ENCODE assay signal across 20 cellular contexts in the genomic region with DNA sequence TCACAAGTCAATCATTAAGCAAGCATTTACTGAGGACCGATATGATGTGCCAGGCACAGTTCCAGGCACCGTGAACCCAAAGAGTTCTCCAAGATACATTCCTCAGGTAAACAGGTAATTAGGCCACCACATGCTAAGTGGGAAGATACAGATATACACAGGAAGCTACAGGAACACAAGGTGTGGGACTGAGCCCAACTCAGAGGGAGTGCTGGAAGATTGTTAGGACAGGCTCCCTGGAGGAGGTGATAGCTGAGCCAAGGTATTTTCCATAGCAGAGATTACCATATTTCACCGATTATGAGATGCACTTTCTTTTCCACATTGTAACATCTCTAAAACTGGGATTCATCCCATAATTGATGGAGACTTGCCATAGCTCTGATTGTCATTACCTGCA. TPM values are rescaled to one million over a fixed set of nuclear protein-coding genes. Genes with fewer than 3 reads are reported as not detected.
DNase-seq lines count a peak whose midpoint lies in the region; ATAC-seq, FAIRE-seq and TF ChIP-seq lines count a peak whose summit lies in the region.
"Had no signal": no experiment of that assay in that cellular context is flagged by ENCODE, and none has a peak within 500 bp of the region (broad histone marks: within the 10 kb centered on the region; RNA-seq: fewer than 3 reads in every experiment).

No MANE protein-coding gene starts in this region.

- no peak overlapping the region for H2BK5ac ChIP-seq in IMR-90 (ENCODE audit: low read depth, low read length, poor library complexity, severe bottlenecking)

- no peak overlapping the region for H3K9ac ChIP-seq in IMR-90 (ENCODE audit: low read depth, low read length)
- no peak overlapping the region for H3K9ac ChIP-seq in keratinocyte (ENCODE audit: control insufficient read depth, extremely low read depth, insufficient read depth, low read length)
- H3K9ac ChIP-seq: BLaER1 had no signal

- peak overlapping the region; percentile 38 for H3K14ac ChIP-seq in IMR-90 (replicated peaks; ENCODE audit: low read depth, low read length)

- WGBS in IMR-90 (ENCODE audit: extremely low coverage in 2 of 2, insufficient read length in 1 of 2), 2 experiments, result 100% methylated on average over 1 of the region's 3 CpGs; no CpG with 5 or more reads in 1 of the 2 experiments

- peak overlapping the region; percentile 43; the same call in 1 of the 2 replicates for H4K91ac ChIP-seq in IMR-90 (ENCODE audit: insufficient read depth, low read depth, low read length)

- H3K4me1 ChIP-seq in IMR-90 (ENCODE audit: control insufficient read depth, insufficient read depth, low read length), result peaks cover 17% of the 10 kb centered on the region
- peaks cover 7% of the 10 kb centered on the region for H3K4me1 ChIP-seq in keratinocyte (ENCODE audit: control insufficient read depth, extremely low read depth, insufficient read depth, low read length)
- H3K4me1 ChIP-seq: BLaER1, Caco-2 had no signal

- peak overlapping the region; percentile 74; the same call in 1 of the 2 replicates for H2AK5ac ChIP-seq in IMR-90 (ENCODE audit: low read depth, low read length)

- TF ChIP-seq RAD21 in IMR-90 (IDR thresholded peaks at IDR 0.05; ENCODE audit: low read length), result no peak

- no TSS peak for BruUV-seq in IMR-90 (replicated peaks; lab: Mats Ljungman, UMichigan)

- no peak overlapping the region for H3K23ac ChIP-seq in IMR-90 (ENCODE audit: low read depth, low read length)

- no peak overlapping the region for H3K4me3 ChIP-seq in IMR-90 (ENCODE audit: insufficient read depth, low read depth, low read length)
- no peak overlapping the region for H3K4me3 ChIP-seq in keratinocyte (ENCODE audit: control insufficient read depth in 2 of 3, extremely low read depth in 1 of 3, insufficient read depth in 2 of 3, low read depth in 1 of 3, low read length in 3 of 3)
- H3K4me3 ChIP-seq: BLaER1, HAP-1 had no signal

- H3K4me2 ChIP-seq in IMR-90 (ENCODE audit: low read depth, low read length) (no peak overlapping the region), keratinocyte (ENCODE audit: control insufficient read depth, extremely low read depth, insufficient read depth, low read depth, low read length) (no peak overlapping the region)
- H3K4me2 ChIP-seq: BLaER1 had no signal

- peak overlapping the region; percentile 59; the same call in 1 of the 2 replicates for H3K4ac ChIP-seq in IMR-90 (ENCODE audit: low read depth, low read length)

- H3K56ac ChIP-seq in IMR-90 (ENCODE audit: extremely low read depth, insufficient read depth, low read length), result no peak overlapping the region

- H3K27me3 ChIP-seq in IMR-90 (ENCODE audit: control insufficient read depth, insufficient read depth, low read length), result no peaks in the 10 kb centered on the region
- H3K27me3 ChIP-seq in keratinocyte (ENCODE audit: control insufficient read depth, extremely low read depth, insufficient read depth, low read length), result no peaks in the 10 kb centered on the region
- H3K27me3 ChIP-seq: BLaER1 had no signal

- H2BK120ac ChIP-seq in IMR-90 (ENCODE audit: low read depth, low read length), result peak overlapping the region; percentile 62

- no peak for DNase-seq in IMR-90
- peak; percentile 66 to 80 for DNase-seq in cerebellar nuclear complex (lab: John Stamatoyannopoulos, UW)
- no peak for DNase-seq in keratinocyte (ENCODE audit: low read depth, low spot score)
- DNase-seq in activated naive CD4-positive, alpha-beta T cell (lab: John Stamatoyannopoulos, UW), result no peak
- no peak for DNase-seq in foreskin melanocyte
- DNase-seq in DMS53 (lab: John Stamatoyannopoulos, UW), result no peak
- DNase-seq: Caco-2; CD4-positive, CD25-positive, alpha-beta regulatory T cell; CD8-positive, alpha-beta T cell; DMS153; DMS79; EL; GF-D8; GOT3; HFFc6 had no signal

- no peaks in the 10 kb centered on the region for H4K20me1 ChIP-seq in IMR-90 (ENCODE audit: insufficient read depth, low read length)
- no peaks in the 10 kb centered on the region for H4K20me1 ChIP-seq in keratinocyte (ENCODE audit: control insufficient read depth, extremely low read depth, insufficient read depth, low read length)
- H4K20me1 ChIP-seq: BLaER1 had no signal

- CTCF ChIA-PET in IMR-90 (lab: Yijun Ruan, JAX), result no interaction called here

- intact Hi-C loops in IMR-90 (cut with micrococcal nuclease), result no loop called here

- POLR2A ChIA-PET in IMR-90 (lab: Charles Lee; ENCODE audit: unreplicated experiment), result no interaction called here

- peaks cover 21% of the 10 kb centered on the region for H3K9me1 ChIP-seq in IMR-90 (ENCODE audit: insufficient read depth, low read length)
- no peaks in the 10 kb centered on the region for H3K9me1 ChIP-seq in keratinocyte (ENCODE audit: control insufficient read depth, extremely low read depth, insufficient read depth, low read length)

- no peak overlapping the region for H2AK9ac ChIP-seq in IMR-90 (replicated peaks; ENCODE audit: low read depth, low read length, poor library complexity)

- TF ChIP-seq CTCF in IMR-90 (conservative IDR thresholded peaks at IDR 0.05; ENCODE audit: low read depth, low read length), result no peak
- TF ChIP-seq CTCF in keratinocyte (optimal IDR thresholded peaks at IDR 0.05 in 1 of 3, IDR thresholded peaks at IDR 0.05 in 1 of 3, conservative IDR thresholded peaks at IDR 0.05 in 1 of 3; ENCODE audit: extremely low read depth in 1 of 3, insufficient read depth in 2 of 3, low read length in 3 of 3), result no peak

- no peaks in the 10 kb centered on the region for H3K9me3 ChIP-seq in IMR-90 (ENCODE audit: control insufficient read depth, insufficient read depth, low read length)
- no peaks in the 10 kb centered on the region for H3K9me3 ChIP-seq in keratinocyte (ENCODE audit: control insufficient read depth, low read depth, low read length)
- H3K9me3 ChIP-seq: Caco-2, HAP-1 had no signal

- H3K27ac ChIP-seq in IMR-90 (ENCODE audit: insufficient read depth, low read length) (no peak overlapping the region), keratinocyte (ENCODE audit: control insufficient read depth, insufficient read depth, low read length) (no peak overlapping the region)
- H3K27ac ChIP-seq: BLaER1, C4-2B had no signal

- no peaks in the 10 kb centered on the region for H3K36me3 ChIP-seq in IMR-90 (ENCODE audit: control insufficient read depth, insufficient read depth, low read length)
- no peaks in the 10 kb centered on the region for H3K36me3 ChIP-seq in keratinocyte (ENCODE audit: control insufficient read depth in 2 of 2, extremely low read depth in 1 of 2, insufficient read depth in 2 of 2, low read length in 2 of 2)
- H3K36me3 ChIP-seq: BLaER1, HAP-1 had no signal

- peak overlapping the region; percentile 81; the same call in 1 of the 2 replicates for H2BK20ac ChIP-seq in IMR-90 (ENCODE audit: low read depth, low read length)

- no peak overlapping the region for H2AFZ ChIP-seq in IMR-90 (replicated peaks; ENCODE audit: low read length, poor library complexity)
- peak overlapping the region; percentile 81 for H2AFZ ChIP-seq in keratinocyte (ENCODE audit: control insufficient read depth, low read length)

- H2BK15ac ChIP-seq in IMR-90 (ENCODE audit: low read depth, low read length), result peak overlapping the region; percentile 35; the same call in 2 of the 3 replicates

- no peak overlapping the region for H4K5ac ChIP-seq in IMR-90 (ENCODE audit: low read depth, low read length)

- 0 out of 4 replicates have a peak overlapping the region, but pooled peaks of 1 of the 2 experiments have one; percentile 12 for H4K8ac ChIP-seq in IMR-90 (ENCODE audit: low read depth in 2 of 2, low read length in 2 of 2)

- H3K79me1 ChIP-seq in IMR-90 (ENCODE audit: low read depth in 1 of 2, low read length in 2 of 2), result peaks cover 13 to 31% of the 10 kb centered on the region in 2 experiments

- ATAC-seq in IMR-90 (ENCODE audit: low read depth), result no peak
- ATAC-seq: CD8-positive, alpha-beta T cell had no signal

- TF ChIP-seq POLR2A in IMR-90 (IDR thresholded peaks at IDR 0.05; ENCODE audit: low read depth, low read length), result no peak

- dilution Hi-C loops in IMR-90 (cut with HindIII; ENCODE audit: low sequenced_read_pairs, unreplicated experiment) (no loop called here), keratinocyte (cut with MboI; ENCODE audit: extremely low pct_ligation_motif_present, low sequenced_read_pairs) (no loop called here)

- FAIRE-seq in keratinocyte (lab: Jason Lieb, UNC), result no peak
- FAIRE-seq: GM12891, H54 had no signal

- H3K18ac ChIP-seq in IMR-90 (ENCODE audit: low read depth, low read length), result peak overlapping the region; percentile 2; the same call in 1 of the 2 replicates

- no peaks in the 10 kb centered on the region for H3K79me2 ChIP-seq in keratinocyte (ENCODE audit: control insufficient read depth, insufficient read depth, low read length)

- in situ Hi-C loops in IMR-90 (cut with MboI; ENCODE audit: low sequenced_read_pairs), result no loop called here

TF ChIP-seq in IMR-90, 13 proteins besides CTCF, POLR2A, EP300 and RAD21 (continues in another document):
- TF ChIP-seq BHLHE40 (IDR thresholded peaks at IDR 0.05; ENCODE audit: low read depth, low read length) (no peak), RFX5 (IDR thresholded peaks at IDR 0.05; ENCODE audit: low read depth, low read length) (no peak), NFE2L2 (IDR thresholded peaks at IDR 0.05; ENCODE audit: low read depth, low read length) (no peak), CHD1 (IDR thresholded peaks at IDR 0.05; ENCODE audit: low read depth, low read length) (no peak), MXI1 (IDR thresholded peaks at IDR 0.05; ENCODE audit: borderline replicate concordance, low read depth, low read length) (no peak), CEBPB (IDR thresholded peaks at IDR 0.05; ENCODE audit: low read depth, low read length) (no peak)
- TF ChIP-seq, protein P1, sequence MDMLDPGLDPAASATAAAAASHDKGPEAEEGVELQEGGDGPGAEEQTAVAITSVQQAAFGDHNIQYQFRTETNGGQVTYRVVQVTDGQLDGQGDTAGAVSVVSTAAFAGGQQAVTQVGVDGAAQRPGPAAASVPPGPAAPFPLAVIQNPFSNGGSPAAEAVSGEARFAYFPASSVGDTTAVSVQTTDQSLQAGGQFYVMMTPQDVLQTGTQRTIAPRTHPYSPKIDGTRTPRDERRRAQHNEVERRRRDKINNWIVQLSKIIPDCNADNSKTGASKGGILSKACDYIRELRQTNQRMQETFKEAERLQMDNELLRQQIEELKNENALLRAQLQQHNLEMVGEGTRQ (IDR thresholded peaks at IDR 0.05; ENCODE audit: low read depth, low read length), result no peak

RNA-seq across cellular contexts. Expression of a gene that starts 31.4 kb away (rescaled TPM):
- total RNA-seq in IMR-90 (2012; rRNA removed), result 267 and 361 TPM in 2 replicates
- polyA plus RNA-seq in IMR-90 (2012; rRNA removed) (191 and 221 TPM in 2 replicates), keratinocyte (31.4 to 37.6 TPM (median 31.9 TPM) in 3 replicates)
- polyA plus RNA-seq in IMR-90 (2012; cell fraction: cytosol; rRNA removed), result 68.3 and 80.0 TPM in 2 replicates
- 60.2 and 146 TPM in 2 replicates for polyA plus RNA-seq in IMR-90 (2012; cell fraction: nucleus; rRNA removed; ENCODE audit: low replicate concordance)
- 33.9 TPM for polyA plus RNA-seq in keratinocyte (2011; ENCODE audit: low read depth)
- polyA plus RNA-seq in keratinocyte (2011; cell fraction: cytosol; rRNA removed), result 29.6 and 33.6 TPM in 2 replicates
- polyA plus RNA-seq in keratinocyte (2011; cell fraction: nucleus; rRNA removed), result 35.5 and 37.1 TPM in 2 replicates
- polyA plus RNA-seq in keratinocyte (2012; ENCODE audit: low replicate concordance), result 10.5 and 39.8 TPM in 2 replicates
- 80.6 to 150 TPM (median 93.5 TPM) in 3 replicates for polyA minus RNA-seq in keratinocyte
- 38.8 TPM for polyA minus RNA-seq in keratinocyte (2011; cell fraction: cytosol; rRNA and poly(A)+ RNA removed)
- 16.4 and 37.4 TPM in 2 replicates for polyA minus RNA-seq in keratinocyte (2011; cell fraction: nucleus; rRNA and poly(A)+ RNA removed)
- total RNA-seq: CD8-positive, alpha-beta T cell had no signal
- polyA plus RNA-seq: CD4-positive, CD25-positive, alpha-beta regulatory T cell had no signal

Comparison
In these comparisons a context has a peak if more than half of its experiments do, and no peak if none do; other contexts are left out.
1. DNase-seq: peak in cerebellar nuclear complex (2 of 2); none in IMR-90 (single experiment), keratinocyte (single experiment), activated naive CD4-positive, alpha-beta T cell (0 of 4), foreskin melanocyte (single experiment) and DMS53 (single experiment).